22 cellular contexts compared by ENCODE assay signal in genomic region chr12:132521726-132522292, GRCh38.
"Had no signal": no experiment of that assay in that cellular context is flagged by ENCODE, and none has a peak within 500 bp of the region (broad histone marks: within the 10 kb centered on the region; RNA-seq: fewer than 3 reads in every experiment).

No MANE protein-coding gene starts in this region.

- H3K27ac ChIP-seq: esophagus squamous epithelium, gastroesophageal sphincter, neutrophil, psoas muscle, suprapubic skin, thyroid gland, uterus had no signal

- DNase-seq: dermis blood vessel endothelial cell; esophagus squamous epithelium; foreskin fibroblast; immature natural killer cell; left ventricle myocardium superior; mammary epithelial cell; naive thymus-derived CD4-positive, alpha-beta T cell; nephron progenitor cell; psoas muscle; retina; stimulated activated CD4-positive, alpha-beta T cell treated with anti-CD3 and anti-CD28 coated beads, Interleukin-2, amount 100 ng/mL, for 24 hours; stimulated activated CD4-positive, alpha-beta T cell treated with anti-CD3 and anti-CD28 coated beads, Interleukin-4, amount 100 ng/mL, for 4 hours; stimulated activated naive CD4-positive, alpha-beta T cell; uterus had no signal

- H3K27me3 Mint-ChIP-seq: naive thymus-derived CD4-positive, alpha-beta T cell; type B pancreatic cell had no signal

- ATAC-seq: gastroesophageal sphincter; left ventricle myocardium superior; naive thymus-derived CD4-positive, alpha-beta T cell; sciatic nerve had no signal

- H3K27me3 ChIP-seq: gastroesophageal sphincter, neutrophil, suprapubic skin, thyroid gland, uterus had no signal

- H3K27ac Mint-ChIP-seq: immature natural killer cell, nephron progenitor cell, type B pancreatic cell had no signal

- H3K4me1 ChIP-seq: uterus had no signal

- H3K4me3 Mint-ChIP-seq: immature natural killer cell, nephron progenitor cell, type B pancreatic cell had no signal

- FAIRE-seq: colon, keratinocyte had no signal

- H3K4me3 ChIP-seq: esophagus squamous epithelium, gastroesophageal sphincter, psoas muscle, suprapubic skin, thyroid gland, uterus had no signal

- H3K36me3 ChIP-seq: thyroid gland, uterus had no signal

- H3K9me3 ChIP-seq: esophagus squamous epithelium, gastroesophageal sphincter, neutrophil, psoas muscle, suprapubic skin, thyroid gland, uterus had no signal
